In genomic region chr3:143974877-143975238, GRCh38 we compare ENCODE assay signal across 1 cellular context.
TF ChIP-seq lines count a peak whose summit lies in the region.

No MANE protein-coding gene starts in this region.

TF ChIP-seq in GM23338, 12 proteins besides CTCF, POLR2A, EP300 and RAD21 (continued from another document):
- TF ChIP-seq NANOG (IDR thresholded peaks at IDR 0.05; ENCODE audit: borderline replicate concordance) (no peak), CREB1 (CRISPR knock-in tag; IDR thresholded peaks at IDR 0.05; ENCODE audit: low read depth) (no peak), ZNF331 (CRISPR knock-in tag; IDR thresholded peaks at IDR 0.05; ENCODE audit: low read depth) (no peak)
